23 cellular contexts compared by ENCODE assay signal in genomic region chr21:31128234-31128633, GRCh38.
"Had no signal": no experiment of that assay in that cellular context is flagged by ENCODE, and none has a peak within 500 bp of the region (broad histone marks: within the 10 kb centered on the region; RNA-seq: fewer than 3 reads in every experiment).

No MANE protein-coding gene starts in this region.

- H3K9me3 Mint-ChIP-seq: activated CD4-positive, alpha-beta memory T cell treated with anti-CD3 and anti-CD28 coated beads, Interleukin-2, amount 10 ng/mL, durations not matched to agents 7 days and 5 days; activated naive CD8-positive, alpha-beta T cell treated with anti-CD3 and anti-CD28 coated beads, Interleukin-2, amount 50 U/mL, for 24 hours; T-helper 1 cell treated with Interleukin-12 subunit alpha and Interleukin-12 subunit beta and Interleukin-4 antibody, amounts not matched to agents 30 μg/mL and 1 μg/mL, for 36 hours had no signal

- H3K27ac ChIP-seq: breast epithelium, lower lobe of right lung, spleen had no signal

- H3K4me3 ChIP-seq: breast epithelium, lower lobe of right lung, spleen had no signal

- FAIRE-seq: endometrium, kidney had no signal

- DNase-seq: activated CD4-positive, alpha-beta memory T cell treated with anti-CD3 and anti-CD28 coated beads, Interleukin-2, amount 10 ng/mL, durations not matched to agents 7 days and 5 days; activated CD4-positive, alpha-beta T cell treated with anti-CD3 and anti-CD28 coated beads for 48 hours; activated gamma-delta T cell; activated naive CD4-positive, alpha-beta T cell treated with anti-CD3 and anti-CD28 coated beads, Interleukin-2, amount 50 U/mL, for 16 hours; activated naive CD8-positive, alpha-beta T cell treated with anti-CD3 and anti-CD28 coated beads, Interleukin-2, amount 50 U/mL, for 24 hours; anterior cingulate cortex; cortex of kidney; foreskin fibroblast; kidney; lower lobe of right lung; mesendoderm; naive B cell; occipital lobe; retina; spleen; stimulated activated CD4-positive, alpha-beta T cell treated with anti-CD3 and anti-CD28 coated beads, Interleukin-4, amount 100 ng/mL, for 24 hours; stimulated activated naive CD4-positive, alpha-beta T cell treated with Interleukin-2 at 50 U/mL for 16 hours; T1000 had no signal

- H3K4me3 Mint-ChIP-seq: activated CD4-positive, alpha-beta memory T cell treated with anti-CD3 and anti-CD28 coated beads, Interleukin-2, amount 10 ng/mL, durations not matched to agents 7 days and 5 days; activated naive CD8-positive, alpha-beta T cell treated with anti-CD3 and anti-CD28 coated beads, Interleukin-2, amount 50 U/mL, for 24 hours; naive B cell; T-helper 1 cell treated with Interleukin-12 subunit alpha and Interleukin-12 subunit beta and Interleukin-4 antibody, amounts not matched to agents 30 μg/mL and 1 μg/mL, for 36 hours had no signal

- H3K27ac Mint-ChIP-seq: activated CD4-positive, alpha-beta memory T cell treated with anti-CD3 and anti-CD28 coated beads, Interleukin-2, amount 10 ng/mL, durations not matched to agents 7 days and 5 days; activated naive CD8-positive, alpha-beta T cell treated with anti-CD3 and anti-CD28 coated beads, Interleukin-2, amount 50 U/mL, for 24 hours; progenitor cell of endocrine pancreas; T-helper 1 cell treated with Interleukin-12 subunit alpha and Interleukin-12 subunit beta and Interleukin-4 antibody, amounts not matched to agents 30 μg/mL and 1 μg/mL, for 36 hours had no signal

- H3K9me3 ChIP-seq: breast epithelium, lower lobe of right lung, spleen had no signal

- H3K4me1 ChIP-seq: breast epithelium had no signal

- H3K36me3 Mint-ChIP-seq: naive B cell had no signal

- H3K27me3 Mint-ChIP-seq: activated CD4-positive, alpha-beta memory T cell treated with anti-CD3 and anti-CD28 coated beads, Interleukin-2, amount 10 ng/mL, durations not matched to agents 7 days and 5 days; activated naive CD8-positive, alpha-beta T cell treated with anti-CD3 and anti-CD28 coated beads, Interleukin-2, amount 50 U/mL, for 24 hours; naive B cell; progenitor cell of endocrine pancreas had no signal

- H3K27me3 ChIP-seq: breast epithelium, spleen had no signal

- H3K36me3 ChIP-seq: breast epithelium had no signal

- ATAC-seq: activated naive CD8-positive, alpha-beta T cell treated with anti-CD3 and anti-CD28 coated beads, Interleukin-2, amount 50 U/mL, for 24 hours; left lobe of liver; lower lobe of right lung had no signal
